8 cellular contexts compared by ENCODE assay signal in genomic region chr1:12344611-12345299, GRCh38.
DNase-seq lines count a peak whose midpoint lies in the region; ATAC-seq and TF ChIP-seq lines count a peak whose summit lies in the region.

No MANE protein-coding gene starts in this region.

- no peaks in the 10 kb centered on the region for H3K27me3 ChIP-seq in CD8-positive, alpha-beta memory T cell (ENCODE audit: insufficient read depth, low read length, poor library complexity, severe bottlenecking)
- H3K27me3 ChIP-seq in GM23338 (ENCODE audit: insufficient read depth) = no peaks in the 10 kb centered on the region

- no peak overlapping the region for H3K27ac ChIP-seq in CD8-positive, alpha-beta memory T cell (ENCODE audit: low read depth, low read length)
- H3K27ac ChIP-seq in OCI-LY7 (ENCODE audit: low read depth, low read length, poor library complexity, severe bottlenecking) (peak overlapping the region; percentile 62), cingulate gyrus (ENCODE audit: low read depth, low read length) (peak overlapping the region; percentile 78), GM23338 (ENCODE audit: low read depth) (no peak overlapping the region)

- H3F3A ChIP-seq in GM23338 (replicated peaks; ENCODE audit: low read depth) = no peaks in the 10 kb centered on the region

- H3K4me2 ChIP-seq in OCI-LY7 (ENCODE audit: low read length) = peak overlapping the region; percentile 70
- H3K4me2 ChIP-seq in GM23338 = no peak overlapping the region

- H2AFZ ChIP-seq in OCI-LY7 (ENCODE audit: low read length) = peak overlapping the region; percentile 65; the same call in 1 of the 2 replicates
- H2AFZ ChIP-seq in GM23338 = no peak overlapping the region

- no peaks in the 10 kb centered on the region for H3K27me3 Mint-ChIP-seq in CD8-positive, alpha-beta memory T cell
- H3K27me3 Mint-ChIP-seq in GM23338 (ENCODE audit: insufficient read depth, low read depth, poor library complexity) = no peaks in the 10 kb centered on the region

- intact Hi-C loops in OCI-LY7 (cut with micrococcal nuclease; ENCODE audit: unreplicated experiment) = no loop called here

- H3K4me3 Mint-ChIP-seq in CD8-positive, alpha-beta memory T cell = peak overlapping the region; percentile 1 to 83 (median 74)
- no peak overlapping the region for H3K4me3 Mint-ChIP-seq in GM23338

- DNase-seq in CD8-positive, alpha-beta memory T cell = no peak
- DNase-seq in OCI-LY7 (ENCODE audit: low spot score) = peak; percentile 41
- no peak for DNase-seq in omental fat pad (ENCODE audit: low spot score)
- no peak for DNase-seq in GM23338 (ENCODE audit: low spot score)
- no peak for DNase-seq in NCI-H774 (lab: John Stamatoyannopoulos, UW)
- DNase-seq in HT-29 (ENCODE audit: low spot score) = no peak
- no peak for DNase-seq in amniotic stem cell (lab: John Stamatoyannopoulos, UW)

- BruUV-seq in OCI-LY7 (replicated peaks; lab: Mats Ljungman, UMichigan) = no TSS peak

- TF ChIP-seq CTCF in OCI-LY7 (conservative IDR thresholded peaks at IDR 0.05; ENCODE audit: low read length) (no peak), omental fat pad (IDR thresholded peaks at IDR 0.05) (no peak), GM23338 (conservative IDR thresholded peaks at IDR 0.05; ENCODE audit: low read depth in 2 of 2) (no peak)

- ATAC-seq in omental fat pad (ENCODE audit: low FRiP score) (peak; percentile 54), GM23338 (no peak)

- H3K9me3 ChIP-seq in CD8-positive, alpha-beta memory T cell (ENCODE audit: low read length) = no peaks in the 10 kb centered on the region
- no peaks in the 10 kb centered on the region for H3K9me3 ChIP-seq in OCI-LY7 (ENCODE audit: low read length)

- no peaks in the 10 kb centered on the region for H4K20me1 ChIP-seq in OCI-LY7 (ENCODE audit: insufficient read depth, low read length)
- no peaks in the 10 kb centered on the region for H4K20me1 ChIP-seq in GM23338 (replicated peaks; ENCODE audit: insufficient read depth)

- peaks cover 11% of the 10 kb centered on the region for H3K36me3 ChIP-seq in CD8-positive, alpha-beta memory T cell (ENCODE audit: insufficient read depth, low read length)
- H3K36me3 ChIP-seq in OCI-LY7 (ENCODE audit: insufficient read depth, low read length) (peaks cover 46% of the 10 kb centered on the region), GM23338 (ENCODE audit: insufficient read depth) (peaks cover 8% of the 10 kb centered on the region; the same call in 1 of the 2 replicates)

- peak overlapping the region; percentile 38 for H3K4me3 ChIP-seq in CD8-positive, alpha-beta memory T cell (ENCODE audit: low read length)
- H3K4me3 ChIP-seq in OCI-LY7 (ENCODE audit: low read depth, low read length, poor library complexity, severe bottlenecking) (peak overlapping the region; percentile 38), GM23338 (no peak overlapping the region)

- H3K9me3 Mint-ChIP-seq in CD8-positive, alpha-beta memory T cell = peaks cover 0 to 2% (median 0%) of the 10 kb centered on the region in 5 donors
- H3K9me3 Mint-ChIP-seq in GM23338 = no peaks in the 10 kb centered on the region

- peak overlapping the region; percentile 60 to 94 (median 89) for H3K27ac Mint-ChIP-seq in CD8-positive, alpha-beta memory T cell
- H3K27ac Mint-ChIP-seq in GM23338 = no peak overlapping the region

- POLR2A ChIA-PET in CD8-positive, alpha-beta memory T cell (lab: Charles Lee) = interaction anchor here (1.0 kb wide), 1 partner anchor 274 kb away, joined by 3 read pairs; no protein-coding TSS in a partner anchor
- POLR2A ChIA-PET in OCI-LY7 (lab: Charles Lee) = no interaction called here

- peaks cover 50 to 64% (median 63%) of the 10 kb centered on the region in 3 donors for H3K4me1 Mint-ChIP-seq in CD8-positive, alpha-beta memory T cell
- peaks cover 19% of the 10 kb centered on the region; the same call in 2 of the 3 replicates for H3K4me1 Mint-ChIP-seq in GM23338

- peaks cover 16 to 63% (median 40%) of the 10 kb centered on the region in 3 donors for H3K36me3 Mint-ChIP-seq in CD8-positive, alpha-beta memory T cell
- peaks cover 16% of the 10 kb centered on the region for H3K36me3 Mint-ChIP-seq in GM23338 (ENCODE audit: low read depth)

- CTCF ChIA-PET in CD8-positive, alpha-beta memory T cell (lab: Charles Lee) = interaction anchor here (1.0 to 1.5 kb wide), 2 partner anchors 274 to 314 kb away, joined by 3 to 4 read pairs; partner anchors contain the start of gene DHRS3
- CTCF ChIA-PET in OCI-LY7 (lab: Charles Lee; ENCODE audit: unreplicated experiment) = no interaction called here

- H3K4me1 ChIP-seq in CD8-positive, alpha-beta memory T cell (ENCODE audit: insufficient read depth, low read length) = peaks cover 46% of the 10 kb centered on the region
- H3K4me1 ChIP-seq in OCI-LY7 (ENCODE audit: insufficient read depth, low read length, poor library complexity, severe bottlenecking) (peaks cover 41% of the 10 kb centered on the region), GM23338 (ENCODE audit: insufficient read depth) (0 out of 2 replicates have a peak, but pooled peaks cover 6% of the 10 kb centered on the region)

- H3K9me2 ChIP-seq in OCI-LY7 (ENCODE audit: insufficient read depth, low read length) (no peaks in the 10 kb centered on the region), GM23338 (ENCODE audit: insufficient read depth) (no peaks in the 10 kb centered on the region)

- H3K79me2 ChIP-seq in OCI-LY7 (ENCODE audit: insufficient read depth, low read depth, low read length) = no peaks in the 10 kb centered on the region
- no peaks in the 10 kb centered on the region for H3K79me2 ChIP-seq in GM23338 (replicated peaks; ENCODE audit: insufficient read depth)

TF ChIP-seq in GM23338, 12 proteins besides CTCF, POLR2A, EP300 and RAD21 (continues in another document):
- TF ChIP-seq EZH2 (IDR thresholded peaks at IDR 0.05; ENCODE audit: low read depth, unreplicated experiment) = no peak
- no peak for TF ChIP-seq CREB1 (CRISPR knock-in tag; IDR thresholded peaks at IDR 0.05; ENCODE audit: low read depth)
- TF ChIP-seq ZNF331 (CRISPR knock-in tag; IDR thresholded peaks at IDR 0.05; ENCODE audit: low read depth) = no peak
- TF ChIP-seq NANOG (IDR thresholded peaks at IDR 0.05; ENCODE audit: borderline replicate concordance) = no peak
- no peak for TF ChIP-seq STAT1 (IDR thresholded peaks at IDR 0.05; ENCODE audit: unreplicated experiment)
- TF ChIP-seq ZNF114 (CRISPR knock-in tag; IDR thresholded peaks at IDR 0.05) = no peak
- no peak for TF ChIP-seq JUNB (IDR thresholded peaks at IDR 0.05; ENCODE audit: unreplicated experiment)
- no peak for TF ChIP-seq POLR2AphosphoS5 (IDR thresholded peaks at IDR 0.05; ENCODE audit: low read depth)
- TF ChIP-seq ZNF462 (CRISPR knock-in tag; IDR thresholded peaks at IDR 0.05) = no peak

Comparison
In these comparisons a context has a peak if more than half of its experiments do, and no peak if none do; other contexts are left out.
1. H3K27ac ChIP-seq: peak in OCI-LY7 (single experiment) and cingulate gyrus (single experiment); none in CD8-positive, alpha-beta memory T cell (single experiment) and GM23338 (single experiment).